Comparison of ENCODE assay signal across 18 cellular contexts in the genomic region with DNA sequence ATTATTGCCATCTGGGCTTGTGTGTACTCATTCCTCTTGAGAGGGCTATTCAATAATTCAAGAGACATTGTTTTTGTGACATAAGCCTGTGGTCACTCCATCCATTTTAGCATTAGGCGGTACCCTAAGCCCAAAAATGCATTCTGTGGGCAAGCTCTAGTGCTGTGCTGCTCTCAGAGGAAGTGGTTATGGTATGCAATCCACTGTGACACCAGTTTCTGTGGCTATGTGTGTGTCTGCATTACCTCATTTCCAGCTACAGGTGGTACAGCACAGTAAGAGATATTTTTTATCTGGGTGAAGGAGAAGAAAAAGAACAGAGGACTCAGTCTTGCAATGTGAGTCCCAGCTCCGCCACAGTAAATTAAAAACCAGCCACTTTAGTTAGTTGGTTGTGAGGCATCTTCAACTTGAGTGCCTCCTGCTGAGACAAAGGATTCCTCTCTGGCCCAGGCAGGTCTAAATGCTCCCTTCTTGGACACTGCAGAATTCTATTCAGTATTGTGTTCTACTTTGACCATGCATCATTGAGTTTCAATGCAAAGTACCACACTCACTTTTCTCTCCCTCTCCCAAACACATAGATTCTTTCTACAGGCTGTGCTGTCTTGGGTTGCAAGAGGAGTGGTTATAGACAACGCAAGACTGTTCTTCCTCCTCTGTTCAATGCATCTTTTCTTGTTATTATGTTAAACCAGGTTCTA.
DNase-seq lines count a peak whose midpoint lies in the region; ATAC-seq and TF ChIP-seq lines count a peak whose summit lies in the region.
"Had no signal": no experiment of that assay in that cellular context is flagged by ENCODE, and none has a peak within 500 bp of the region (broad histone marks: within the 10 kb centered on the region; RNA-seq: fewer than 3 reads in every experiment).

No MANE protein-coding gene starts in this region.

- H3K36me3 ChIP-seq in right lobe of liver: no peaks in the 10 kb centered on the region
- H3K36me3 ChIP-seq: esophagus squamous epithelium, pancreas had no signal

- H3K4me3 ChIP-seq in NB4 (ENCODE audit: low read depth, low read length) (no peak overlapping the region), right lobe of liver (no peak overlapping the region)
- H3K4me3 ChIP-seq: esophagus squamous epithelium, mucosa of descending colon, pancreas had no signal

- no peaks in the 10 kb centered on the region for H3K27me3 ChIP-seq in right lobe of liver
- H3K27me3 ChIP-seq: esophagus squamous epithelium, pancreas had no signal

- intact Hi-C loops in right lobe of liver (cut with DNase I): no loop called here

- H3K4me1 ChIP-seq in right lobe of liver: no peaks in the 10 kb centered on the region
- H3K4me1 ChIP-seq: esophagus squamous epithelium, pancreas had no signal

- WGBS in right lobe of liver (ENCODE audit: insufficient coverage, low coverage, low lambda C conversion rate, missing lambda C conversion rate): 47% methylated on average over 3 of the region's 3 CpGs

- no peak for TF ChIP-seq POLR2A in NB4 (IDR thresholded peaks at IDR 0.05; ENCODE audit: extremely low read depth, insufficient read length)
- TF ChIP-seq POLR2A in right lobe of liver (IDR thresholded peaks at IDR 0.05): no peak

- H3K27ac ChIP-seq in right lobe of liver: no peak overlapping the region
- H3K27ac ChIP-seq: esophagus squamous epithelium, pancreas had no signal

- TF ChIP-seq CTCF in NB4 (IDR thresholded peaks at IDR 0.05; ENCODE audit: low read depth, low read length) (no peak), right lobe of liver (IDR thresholded peaks at IDR 0.05) (no peak)

- DNase-seq in NB4 (ENCODE audit: low read depth) (peak; percentile 8), kidney tubule cell (ENCODE audit: low spot score) (peak; percentile 43), right lobe of liver (no peak), DMS114 treated with DMSO at 0.1 percent for 48 hours (lab: John Stamatoyannopoulos, UW; ENCODE audit: unreplicated experiment) (no peak)
- DNase-seq: activated B cell treated with CpG ODN at 0.5 μM for 24 hours; activated effector memory CD4-positive, alpha-beta T cell treated with anti-CD3 and anti-CD28 coated beads, Interleukin-2, amount 50 U/mL, for 16 hours; AML-193; DMS 273 treated with DMSO at 0.1 percent for 48 hours; esophagus squamous epithelium; left cardiac atrium; mucosa of descending colon; NCI-H345; pancreas; stimulated activated naive CD8-positive, alpha-beta T cell treated with anti-CD3 and anti-CD28 coated beads, Interleukin-15, Interleukin-2, amounts not matched to agents 100 U/mL and 50 U/mL, for 24 hours; SW 1271 had no signal

- H3K9me3 ChIP-seq in right lobe of liver: no peaks in the 10 kb centered on the region
- H3K9me3 ChIP-seq: esophagus squamous epithelium, mucosa of descending colon, pancreas had no signal

- ATAC-seq in GM18861 (IDR thresholded peaks at IDR 0.05; ENCODE audit: unreplicated experiment) (peak; percentile 60), HG03060 (IDR thresholded peaks at IDR 0.05; ENCODE audit: low read depth, unreplicated experiment) (peak; percentile 73), right lobe of liver (no peak), GM19023 (IDR thresholded peaks at IDR 0.05; ENCODE audit: unreplicated experiment) (no peak)
- ATAC-seq: left cardiac atrium; mucosa of descending colon; pancreas; stimulated activated naive CD8-positive, alpha-beta T cell treated with anti-CD3 and anti-CD28 coated beads, Interleukin-15, Interleukin-2, amounts not matched to agents 100 U/mL and 50 U/mL, for 24 hours had no signal

Comparison
In these comparisons a context has a peak if more than half of its experiments do, and no peak if none do; other contexts are left out.
1. ATAC-seq: peak in GM18861 (single experiment) and HG03060 (single experiment); none in right lobe of liver (0 of 4) and GM19023 (single experiment).
2. DNase-seq: peak in NB4 (single experiment) and kidney tubule cell (single experiment); none in right lobe of liver (0 of 3) and DMS114 treated with DMSO at 0.1 percent for 48 hours (single experiment).